ENCODE assay signal across 10 cellular contexts in genomic region chr17:83081561-83082201, GRCh38. TPM values are rescaled to one million over a fixed set of nuclear protein-coding genes. Genes with fewer than 3 reads are reported as not detected.
DNase-seq lines count a peak whose midpoint lies in the region; ATAC-seq and FAIRE-seq lines count a peak whose summit lies in the region.
"Had no signal": no experiment of that assay in that cellular context is flagged by ENCODE, and none has a peak within 500 bp of the region (broad histone marks: within the 10 kb centered on the region; RNA-seq: fewer than 3 reads in every experiment).

No MANE protein-coding gene starts in this region.

- H3K4me3 Mint-ChIP-seq in activated naive CD4-positive, alpha-beta T cell treated with anti-CD3 and anti-CD28 coated beads, Interleukin-2, amount 10 ng/mL, durations not matched to agents 7 days and 5 days, result peak overlapping the region; percentile 49
- H3K4me3 Mint-ChIP-seq in dendritic cell treated with granulocyte-macrophage colony-stimulating factor and Interleukin-4, amounts not matched to agents 40 ng/mL and 50 ng/mL, for 4 days, result peak overlapping the region; percentile 89

- peaks cover 71% of the 10 kb centered on the region for H3K27me3 Mint-ChIP-seq in activated naive CD4-positive, alpha-beta T cell treated with anti-CD3 and anti-CD28 coated beads, Interleukin-2, amount 10 ng/mL, durations not matched to agents 7 days and 5 days
- peaks cover 21% of the 10 kb centered on the region for H3K27me3 Mint-ChIP-seq in dendritic cell treated with granulocyte-macrophage colony-stimulating factor and Interleukin-4, amounts not matched to agents 40 ng/mL and 50 ng/mL, for 4 days

- no peak overlapping the region for H3K27ac Mint-ChIP-seq in activated naive CD4-positive, alpha-beta T cell treated with anti-CD3 and anti-CD28 coated beads, Interleukin-2, amount 10 ng/mL, durations not matched to agents 7 days and 5 days
- peak overlapping the region; percentile 72 for H3K27ac Mint-ChIP-seq in dendritic cell treated with granulocyte-macrophage colony-stimulating factor and Interleukin-4, amounts not matched to agents 40 ng/mL and 50 ng/mL, for 4 days

- DNase-seq in activated naive CD4-positive, alpha-beta T cell treated with anti-CD3 and anti-CD28 coated beads, Interleukin-2, amount 10 ng/mL, durations not matched to agents 7 days and 5 days, result no peak
- DNase-seq in activated naive CD4-positive, alpha-beta T cell treated with Interleukin-2 at 50 U/mL for 16 hours, result no peak
- no peak for DNase-seq in urothelium cell line (ENCODE audit: low spot score)
- no peak for DNase-seq in H4 (ENCODE audit: low spot score)
- no peak for DNase-seq in NCI-H2029 treated with DMSO at 0.1 percent for 48 hours (lab: John Stamatoyannopoulos, UW)
- DNase-seq: NCI-H774 had no signal

- FAIRE-seq in urothelium cell line (lab: Jason Lieb, UNC), result peak; percentile 40
- FAIRE-seq: G401.6 had no signal

- H3K9me3 ChIP-seq in muscle layer of duodenum (ENCODE audit: control insufficient read depth in 1 of 2, low read length in 2 of 2), result no peaks in the 10 kb centered on the region

- no peaks in the 10 kb centered on the region for H3K36me3 Mint-ChIP-seq in activated naive CD4-positive, alpha-beta T cell treated with anti-CD3 and anti-CD28 coated beads, Interleukin-2, amount 10 ng/mL, durations not matched to agents 7 days and 5 days
- H3K36me3 Mint-ChIP-seq in dendritic cell treated with granulocyte-macrophage colony-stimulating factor and Interleukin-4, amounts not matched to agents 40 ng/mL and 50 ng/mL, for 4 days (ENCODE audit: low read depth), result peaks cover 58% of the 10 kb centered on the region

- H3K27ac ChIP-seq in muscle layer of duodenum (ENCODE audit: low read length), result peak overlapping the region; percentile 72

- no peaks in the 10 kb centered on the region for H3K9me3 Mint-ChIP-seq in activated naive CD4-positive, alpha-beta T cell treated with anti-CD3 and anti-CD28 coated beads, Interleukin-2, amount 10 ng/mL, durations not matched to agents 7 days and 5 days
- H3K9me3 Mint-ChIP-seq in dendritic cell treated with granulocyte-macrophage colony-stimulating factor and Interleukin-4, amounts not matched to agents 40 ng/mL and 50 ng/mL, for 4 days, result no peaks in the 10 kb centered on the region

- CTCF ChIA-PET in activated naive CD4-positive, alpha-beta T cell treated with anti-CD3 and anti-CD28 coated beads, Interleukin-2, amount 10 ng/mL, durations not matched to agents 7 days and 5 days (lab: Charles Lee), result no interaction called here

- no peaks in the 10 kb centered on the region for H3K27me3 ChIP-seq in muscle layer of duodenum (ENCODE audit: low read depth, low read length)

- ATAC-seq in GM21367 (IDR thresholded peaks at IDR 0.05; ENCODE audit: unreplicated experiment), result no peak

- peaks cover 12 to 41% of the 10 kb centered on the region in 2 donors for H3K4me1 ChIP-seq in muscle layer of duodenum (ENCODE audit: control insufficient read depth in 1 of 2, insufficient read depth in 2 of 2, low read length in 2 of 2)

- peaks cover 15 to 18% of the 10 kb centered on the region in 2 donors for H3K36me3 ChIP-seq in muscle layer of duodenum (ENCODE audit: control insufficient read depth in 1 of 2, insufficient read depth in 2 of 2, low read length in 2 of 2)

- peak overlapping the region; percentile 34 to 73 for H3K4me3 ChIP-seq in muscle layer of duodenum (ENCODE audit: low read depth in 1 of 2, low read length in 2 of 2)

- intact Hi-C loops in dendritic cell treated with granulocyte-macrophage colony-stimulating factor and Interleukin-4, amounts not matched to agents 40 ng/mL and 50 ng/mL, for 4 days (cut with micrococcal nuclease), result loop anchor here (2.0 to 5.0 kb wide), 2 partner anchors 31 to 119 kb away; no protein-coding TSS in a partner anchor

- peaks cover 20% of the 10 kb centered on the region for H3K4me1 Mint-ChIP-seq in activated naive CD4-positive, alpha-beta T cell treated with anti-CD3 and anti-CD28 coated beads, Interleukin-2, amount 10 ng/mL, durations not matched to agents 7 days and 5 days
- peaks cover 69% of the 10 kb centered on the region for H3K4me1 Mint-ChIP-seq in dendritic cell treated with granulocyte-macrophage colony-stimulating factor and Interleukin-4, amounts not matched to agents 40 ng/mL and 50 ng/mL, for 4 days (ENCODE audit: low read depth)

RNA-seq across cellular contexts. Expression of gene METRNL, which starts 2.3 kb away (rescaled TPM):
- 36.6 and 47.8 TPM in 2 replicates for total RNA-seq in H4 (2014; rRNA removed; shearing (Covaris generic))
